36 cellular contexts compared by ENCODE assay signal in the genomic region with DNA sequence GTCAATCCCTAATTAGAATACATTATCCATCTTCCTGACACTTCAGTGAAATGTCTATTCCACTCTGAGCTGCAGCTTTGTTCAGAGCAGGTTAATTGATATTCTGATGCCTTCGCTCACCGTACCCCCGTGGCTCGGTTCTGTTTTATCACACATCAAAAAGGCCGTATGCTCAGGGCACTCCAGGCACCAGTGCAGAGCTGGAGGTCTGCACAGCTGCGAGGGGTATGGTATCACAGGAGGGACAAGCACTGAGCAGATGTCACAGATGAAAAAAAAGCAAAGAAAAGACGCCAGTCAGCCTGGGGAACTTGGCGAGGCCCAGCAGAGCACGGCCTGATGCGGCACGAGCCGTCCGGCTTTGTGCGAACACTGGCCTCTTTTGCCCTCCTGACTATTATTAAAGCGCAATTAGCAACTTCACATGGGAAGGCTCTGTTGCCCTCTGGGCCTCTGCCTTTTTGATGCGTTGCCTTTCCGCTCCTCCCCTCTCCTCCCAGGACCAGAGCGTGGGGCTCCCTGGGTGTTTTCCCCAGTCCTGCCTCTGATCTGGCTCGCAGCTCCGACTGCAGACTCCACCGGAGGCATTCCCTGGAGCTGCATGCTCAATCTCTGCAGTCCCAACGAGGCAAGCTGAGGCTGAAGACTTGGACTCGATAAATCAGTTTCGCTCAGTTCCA. TPM values are rescaled to one million over a fixed set of nuclear protein-coding genes. Genes with fewer than 3 reads are reported as not detected.
DNase-seq lines count a peak whose midpoint lies in the region; ATAC-seq, FAIRE-seq and TF ChIP-seq lines count a peak whose summit lies in the region.
"Had no signal": no experiment of that assay in that cellular context is flagged by ENCODE, and none has a peak within 500 bp of the region (broad histone marks: within the 10 kb centered on the region; RNA-seq: fewer than 3 reads in every experiment).

No MANE protein-coding gene starts in this region.

- H2AK5ac ChIP-seq in mesenchymal stem cell (ENCODE audit: low read length, severe bottlenecking), result no peak overlapping the region

- H4K91ac ChIP-seq in mesenchymal stem cell (ENCODE audit: low read length), result no peak overlapping the region

- no peak overlapping the region for H3K14ac ChIP-seq in mesenchymal stem cell (ENCODE audit: low read length in 2 of 2)

- no peak for FAIRE-seq in astrocyte (lab: Jason Lieb, UNC)
- FAIRE-seq: A204.1, colon, G401.6 had no signal

- H3K36me3 Mint-ChIP-seq in astrocyte (ENCODE audit: low read depth, unreplicated experiment), result no peaks in the 10 kb centered on the region
- H3K36me3 Mint-ChIP-seq in type B pancreatic cell, result no peaks in the 10 kb centered on the region
- H3K36me3 Mint-ChIP-seq: activated naive CD4-positive, alpha-beta T cell treated with anti-CD3 and anti-CD28 coated beads, Interleukin-2, amount 10 ng/mL, durations not matched to agents 7 days and 5 days; CD8-positive, alpha-beta memory T cell; memory B cell had no signal

- DNase-seq in activated CD4-positive, CD25-positive, alpha-beta regulatory T cell treated with anti-CD3 and anti-CD28 coated beads, Interleukin-2, amount 50 U/mL, for 72 hours, result peak; percentile 18
- DNase-seq in astrocyte (ENCODE audit: low read depth) (no peak), mesenchymal stem cell (no peak), type B pancreatic cell (ENCODE audit: extremely low spot score, unreplicated experiment) (no peak), kidney tubule cell (ENCODE audit: low spot score) (no peak)
- DNase-seq in activated CD4-positive, alpha-beta T cell treated with anti-CD3 and anti-CD28 coated beads, Interleukin-2, amount 50 U/mL, for 48 hours, result no peak
- DNase-seq: activated CD4-positive, alpha-beta memory T cell treated with anti-CD3 and anti-CD28 coated beads, Interleukin-2, amount 10 ng/mL, durations not matched to agents 7 days and 5 days; activated CD4-positive, CD25-positive, alpha-beta regulatory T cell; activated CD8-positive, alpha-beta memory T cell treated with anti-CD3 and anti-CD28 coated beads, Interleukin-2, amount 50 U/mL, for 48 hours; activated naive CD4-positive, alpha-beta T cell treated with anti-CD3 and anti-CD28 coated beads, Interleukin-2, amount 10 ng/mL, durations not matched to agents 7 days and 5 days; amniotic stem cell; CD8-positive, alpha-beta memory T cell; effector memory CD4-positive, alpha-beta T cell; foreskin melanocyte; Karpas-422; left cardiac atrium; NCI-H1417 treated with DMSO at 0.1 percent for 48 hours; NCI-H2107; NCI-H526; occipital lobe; SHP77 treated with DMSO at 0.1 percent for 48 hours; stimulated activated CD8-positive, alpha-beta memory T cell treated with anti-CD3 and anti-CD28 coated beads, Interleukin-4, amount 100 ng/mL, for 48 hours; stomach had no signal

- H2AFZ ChIP-seq in astrocyte (ENCODE audit: low read depth, low read length), result peak overlapping the region; percentile 24
- H2AFZ ChIP-seq in mesenchymal stem cell (ENCODE audit: low read depth, low read length), result no peak overlapping the region
- H2AFZ ChIP-seq: hepatocyte had no signal

- H3K9me3 Mint-ChIP-seq in astrocyte (ENCODE audit: unreplicated experiment) (no peaks in the 10 kb centered on the region), type B pancreatic cell (no peaks in the 10 kb centered on the region)
- H3K9me3 Mint-ChIP-seq: activated CD4-positive, alpha-beta memory T cell treated with anti-CD3 and anti-CD28 coated beads, Interleukin-2, amount 10 ng/mL, durations not matched to agents 7 days and 5 days; activated naive CD4-positive, alpha-beta T cell treated with anti-CD3 and anti-CD28 coated beads, Interleukin-2, amount 10 ng/mL, durations not matched to agents 7 days and 5 days; CD8-positive, alpha-beta memory T cell; memory B cell had no signal

- H2BK5ac ChIP-seq in mesenchymal stem cell (ENCODE audit: low read depth, low read length, poor library complexity, severe bottlenecking), result no peak overlapping the region

- whole genome bisulfite sequencing in mesenchymal stem cell, result 82% methylated on average over 24 of the region's 24 CpGs

- TF ChIP-seq CTCF in astrocyte (IDR thresholded peaks at IDR 0.05; ENCODE audit: insufficient read depth, low read depth, low read length) (no peak), type B pancreatic cell (conservative IDR thresholded peaks at IDR 0.05) (no peak)

- no peak overlapping the region for H2BK15ac ChIP-seq in mesenchymal stem cell (ENCODE audit: low read depth, poor library complexity, severe bottlenecking)

- H3K23ac ChIP-seq in mesenchymal stem cell (ENCODE audit: low read length in 2 of 2), result no peak overlapping the region

- no peak overlapping the region for H3K9ac ChIP-seq in astrocyte (ENCODE audit: low read length)
- peak overlapping the region; percentile 1 for H3K9ac ChIP-seq in mesenchymal stem cell (ENCODE audit: low read length)

- H3K27ac ChIP-seq in astrocyte (ENCODE audit: low read depth, low read length), result no peak overlapping the region
- no peak overlapping the region for H3K27ac ChIP-seq in mesenchymal stem cell (ENCODE audit: low read length, poor library complexity, severe bottlenecking)
- H3K27ac ChIP-seq: breast epithelium, hepatocyte, skin epidermis, stomach, tibial artery had no signal

- no peaks in the 10 kb centered on the region for H3K4me1 ChIP-seq in astrocyte (ENCODE audit: insufficient read depth, low read length)
- H3K4me1 ChIP-seq in mesenchymal stem cell (ENCODE audit: control insufficient read depth, insufficient read depth, low read depth, low read length), result no peaks in the 10 kb centered on the region
- H3K4me1 ChIP-seq: breast epithelium, stomach, tibial artery had no signal

- H3K79me2 ChIP-seq in astrocyte (ENCODE audit: insufficient read depth, low read length), result no peaks in the 10 kb centered on the region
- H3K79me2 ChIP-seq: hepatocyte had no signal

- H3K18ac ChIP-seq in mesenchymal stem cell (ENCODE audit: low read depth in 1 of 2, low read length in 2 of 2), result no peak overlapping the region

- H3K4ac ChIP-seq in mesenchymal stem cell (ENCODE audit: low read depth in 1 of 2, low read length in 2 of 2), result no peak overlapping the region

- H3K27me3 Mint-ChIP-seq in astrocyte (ENCODE audit: low read depth, unreplicated experiment) (peaks cover 32% of the 10 kb centered on the region), type B pancreatic cell (peaks cover 2% of the 10 kb centered on the region)

- H4K8ac ChIP-seq in mesenchymal stem cell (ENCODE audit: low read length), result no peak overlapping the region

- H3K4me2 ChIP-seq in astrocyte (ENCODE audit: low read length), result no peak overlapping the region
- H3K4me2 ChIP-seq in mesenchymal stem cell (ENCODE audit: low read length, poor library complexity, severe bottlenecking), result no peak overlapping the region
- H3K4me2 ChIP-seq: hepatocyte had no signal

- ATAC-seq in activated CD4-positive, CD25-positive, alpha-beta regulatory T cell treated with anti-CD3 and anti-CD28 coated beads, Interleukin-2, amount 50 U/mL, for 24 hours, result no peak
- no peak for ATAC-seq in GM21423 (IDR thresholded peaks at IDR 0.05; ENCODE audit: unreplicated experiment)
- ATAC-seq: esophagus mucosa, left cardiac atrium, Panc1 had no signal

- H3K4me1 Mint-ChIP-seq in astrocyte (ENCODE audit: low read depth, unreplicated experiment), result no peaks in the 10 kb centered on the region
- peaks cover 14% of the 10 kb centered on the region for H3K4me1 Mint-ChIP-seq in type B pancreatic cell (ENCODE audit: unreplicated experiment)
- H3K4me1 Mint-ChIP-seq: activated CD4-positive, alpha-beta memory T cell treated with anti-CD3 and anti-CD28 coated beads, Interleukin-2, amount 10 ng/mL, durations not matched to agents 7 days and 5 days; activated naive CD4-positive, alpha-beta T cell treated with anti-CD3 and anti-CD28 coated beads, Interleukin-2, amount 10 ng/mL, durations not matched to agents 7 days and 5 days; B cell; CD8-positive, alpha-beta memory T cell; memory B cell had no signal

- H3K4me3 Mint-ChIP-seq in astrocyte (ENCODE audit: unreplicated experiment) (no peak overlapping the region), type B pancreatic cell (no peak overlapping the region)
- H3K4me3 Mint-ChIP-seq: activated CD4-positive, alpha-beta memory T cell treated with anti-CD3 and anti-CD28 coated beads, Interleukin-2, amount 10 ng/mL, durations not matched to agents 7 days and 5 days; activated naive CD4-positive, alpha-beta T cell treated with anti-CD3 and anti-CD28 coated beads, Interleukin-2, amount 10 ng/mL, durations not matched to agents 7 days and 5 days; B cell; CD8-positive, alpha-beta memory T cell; memory B cell had no signal

- H3K4me3 ChIP-seq in astrocyte (ENCODE audit: insufficient read depth, low read depth, low read length), result no peak overlapping the region
- no peak overlapping the region for H3K4me3 ChIP-seq in mesenchymal stem cell (ENCODE audit: insufficient read depth in 1 of 2, low read depth in 1 of 2, low read length in 2 of 2)
- H3K4me3 ChIP-seq: breast epithelium, hepatocyte, skin epidermis, stomach, tibial artery had no signal

- H4K20me1 ChIP-seq in astrocyte (ENCODE audit: insufficient read depth, low read length), result no peaks in the 10 kb centered on the region

- H2BK12ac ChIP-seq in mesenchymal stem cell (ENCODE audit: low read length in 2 of 2), result no peak overlapping the region

- peaks cover 18% of the 10 kb centered on the region for H3K27me3 ChIP-seq in astrocyte (ENCODE audit: insufficient read depth, low read length)
- H3K27me3 ChIP-seq in mesenchymal stem cell (ENCODE audit: control insufficient read depth in 1 of 2, insufficient read depth in 1 of 2, low read length in 2 of 2), result peaks cover 17 to 19% of the 10 kb centered on the region in 2 experiments
- H3K27me3 ChIP-seq: breast epithelium, hepatocyte, stomach had no signal

- H3K9me3 ChIP-seq in astrocyte (ENCODE audit: insufficient read depth, low read depth, low read length) (no peaks in the 10 kb centered on the region), mesenchymal stem cell (ENCODE audit: control insufficient read depth, low read length) (no peaks in the 10 kb centered on the region)
- H3K9me3 ChIP-seq: breast epithelium, stomach, tibial artery had no signal

- H2BK120ac ChIP-seq in mesenchymal stem cell (ENCODE audit: low read depth, low read length), result no peak overlapping the region

- no peaks in the 10 kb centered on the region for H3K79me1 ChIP-seq in mesenchymal stem cell (replicated peaks; ENCODE audit: low read length, poor library complexity, severe bottlenecking)

- H3K36me3 ChIP-seq in astrocyte (ENCODE audit: insufficient read depth, low read length) (no peaks in the 10 kb centered on the region), mesenchymal stem cell (ENCODE audit: control insufficient read depth in 1 of 2, insufficient read depth in 2 of 2, low read depth in 1 of 2, low read length in 2 of 2) (no peaks in the 10 kb centered on the region)
- H3K36me3 ChIP-seq: breast epithelium, stomach, tibial artery had no signal

- H3K27ac Mint-ChIP-seq in astrocyte (ENCODE audit: unreplicated experiment), result peak overlapping the region; percentile 5
- H3K27ac Mint-ChIP-seq in type B pancreatic cell, result peak overlapping the region; percentile 14
- H3K27ac Mint-ChIP-seq: activated CD4-positive, alpha-beta memory T cell treated with anti-CD3 and anti-CD28 coated beads, Interleukin-2, amount 10 ng/mL, durations not matched to agents 7 days and 5 days; activated naive CD4-positive, alpha-beta T cell treated with anti-CD3 and anti-CD28 coated beads, Interleukin-2, amount 10 ng/mL, durations not matched to agents 7 days and 5 days; B cell; CD8-positive, alpha-beta memory T cell; memory B cell had no signal

RNA-seq across cellular contexts. Expression of a gene that starts 44.5 kb away (rescaled TPM):
- 0.27 and 0.84 TPM in 2 replicates for total RNA-seq in astrocyte
- 0.14 TPM for polyA plus RNA-seq in mesenchymal stem cell (2013, experiment 1 of 2)
- polyA plus RNA-seq in mesenchymal stem cell (2013, experiment 2 of 2), result 0.26 TPM
- 4.6 and 5.5 TPM in 2 replicates for total RNA-seq in type B pancreatic cell (ENCODE audit: low replicate concordance)
- total RNA-seq: activated CD4-positive, alpha-beta memory T cell treated with anti-CD3 and anti-CD28 coated beads, Interleukin-2, amount 10 ng/mL, durations not matched to agents 7 days and 5 days; CD8-positive, alpha-beta memory T cell had no signal
- polyA plus RNA-seq: CD8-positive, alpha-beta memory T cell had no signal

RNA-seq across cellular contexts. Expression of a gene that starts 45.1 kb away (rescaled TPM):
- 3.9 and 5.0 TPM in 2 replicates for total RNA-seq in astrocyte
- 4.2 TPM for polyA plus RNA-seq in mesenchymal stem cell (2013, experiment 1 of 2)
- polyA plus RNA-seq in mesenchymal stem cell (2013, experiment 2 of 2), result 4.3 TPM
- total RNA-seq in type B pancreatic cell (ENCODE audit: low replicate concordance), result 5.2 and 8.3 TPM in 2 replicates
